Comparison of ENCODE assay signal across 19 cellular contexts in genomic region chr1:64847666-64848065, GRCh38.
A peak's percentile ranks its signal among the peaks of the same experiment; 100 is the strongest.
DNase-seq lines count a peak whose midpoint lies in the region; ATAC-seq and TF ChIP-seq lines count a peak whose summit lies in the region.
"Had no signal": no experiment of that assay in that cellular context is flagged by ENCODE, and none has a peak within 500 bp of the region (broad histone marks: within the 10 kb centered on the region; RNA-seq: fewer than 3 reads in every experiment).

No MANE protein-coding gene starts in this region.

- H3K4ac ChIP-seq in neuronal stem cell (ENCODE audit: low read length): no peak overlapping the region

- H2AFZ ChIP-seq in neuronal stem cell (ENCODE audit: low read length): no peak overlapping the region

- intact Hi-C loops in natural killer cell (cut with micrococcal nuclease): no loop called here

- H2BK5ac ChIP-seq in neuronal stem cell (ENCODE audit: low read length): no peak overlapping the region

- peak overlapping the region; percentile 44 for H3K9ac ChIP-seq in neuronal stem cell (ENCODE audit: low read depth, low read length, poor library complexity)
- H3K9ac ChIP-seq: BLaER1 had no signal

- no peak overlapping the region for H3K27ac ChIP-seq in neuronal stem cell (replicated peaks; ENCODE audit: low read length)
- H3K27ac ChIP-seq: 22Rv1, BLaER1, C4-2B had no signal

- H3K79me1 ChIP-seq in neuronal stem cell (ENCODE audit: low read depth, low read length): no peaks in the 10 kb centered on the region

- peak overlapping the region; percentile 14 for H3K27ac Mint-ChIP-seq in activated T-cell treated with anti-CD3 and anti-CD28 coated beads, Interleukin-2, amount 50 U/mL, for 24 hours
- H3K27ac Mint-ChIP-seq in natural killer cell: peak overlapping the region; percentile 26 to 47
- H3K27ac Mint-ChIP-seq in natural killer cell treated with Interleukin-12 subunit alpha and Interleukin-12 subunit beta and Interleukin-15 and Interleukin-18, amount 100 ng/mL, for 72 hours: no peak overlapping the region
- H3K27ac Mint-ChIP-seq: B cell had no signal

- no peak overlapping the region for H3K4me3 Mint-ChIP-seq in activated T-cell treated with anti-CD3 and anti-CD28 coated beads, Interleukin-2, amount 50 U/mL, for 24 hours
- H3K4me3 Mint-ChIP-seq in natural killer cell: no peak overlapping the region
- no peak overlapping the region for H3K4me3 Mint-ChIP-seq in natural killer cell treated with Interleukin-12 subunit alpha and Interleukin-12 subunit beta and Interleukin-15 and Interleukin-18, amount 100 ng/mL, for 72 hours
- H3K4me3 Mint-ChIP-seq: B cell; CD4-positive, alpha-beta T cell; CD8-positive, alpha-beta memory T cell had no signal

- H3K27me3 ChIP-seq in neuronal stem cell (ENCODE audit: control insufficient read depth in 3 of 3, insufficient read depth in 3 of 3, low read depth in 1 of 3, low read length in 3 of 3): no peaks in the 10 kb centered on the region
- H3K27me3 ChIP-seq: BLaER1 had no signal

- H4K8ac ChIP-seq in neuronal stem cell (ENCODE audit: low read depth, low read length): no peak overlapping the region

- H3K4me3 ChIP-seq in neuronal stem cell (ENCODE audit: low read length in 2 of 2): no peak overlapping the region
- H3K4me3 ChIP-seq: BLaER1 had no signal

- H2BK120ac ChIP-seq in neuronal stem cell (ENCODE audit: low read depth, low read length): no peak overlapping the region

- ATAC-seq in natural killer cell: no peak
- no peak for ATAC-seq in natural killer cell treated with Interleukin-12 subunit alpha and Interleukin-12 subunit beta and Interleukin-15 and Interleukin-18, amount 100 ng/mL, for 72 hours
- no peak for ATAC-seq in HG02623 (IDR thresholded peaks at IDR 0.05; ENCODE audit: unreplicated experiment)

- no peak overlapping the region for H4K91ac ChIP-seq in neuronal stem cell (ENCODE audit: low read depth, low read length, poor library complexity)

- no peaks in the 10 kb centered on the region for H3K9me3 ChIP-seq in neuronal stem cell (replicated peaks in 1 of 2; ENCODE audit: control insufficient read depth in 2 of 2, insufficient read depth in 1 of 2, low read depth in 1 of 2, low read length in 2 of 2)
- H3K9me3 ChIP-seq: BLaER1 had no signal

- no peak overlapping the region for H3K4me2 ChIP-seq in neuronal stem cell (ENCODE audit: insufficient read depth, low read length, poor library complexity, severe bottlenecking)
- H3K4me2 ChIP-seq: BLaER1 had no signal

- H3K27me3 Mint-ChIP-seq in activated T-cell treated with anti-CD3 and anti-CD28 coated beads, Interleukin-2, amount 50 U/mL, for 24 hours: no peaks in the 10 kb centered on the region
- H3K27me3 Mint-ChIP-seq in natural killer cell (ENCODE audit: low read depth in 2 of 2): no peaks in the 10 kb centered on the region
- no peaks in the 10 kb centered on the region for H3K27me3 Mint-ChIP-seq in natural killer cell treated with Interleukin-12 subunit alpha and Interleukin-12 subunit beta and Interleukin-15 and Interleukin-18, amount 100 ng/mL, for 72 hours
- H3K27me3 Mint-ChIP-seq: B cell; CD4-positive, alpha-beta T cell had no signal

- H3K14ac ChIP-seq in neuronal stem cell (ENCODE audit: low read length): no peak overlapping the region

- H3K9me3 Mint-ChIP-seq in activated T-cell treated with anti-CD3 and anti-CD28 coated beads, Interleukin-2, amount 50 U/mL, for 24 hours: no peaks in the 10 kb centered on the region
- no peaks in the 10 kb centered on the region for H3K9me3 Mint-ChIP-seq in natural killer cell
- H3K9me3 Mint-ChIP-seq in natural killer cell treated with Interleukin-12 subunit alpha and Interleukin-12 subunit beta and Interleukin-15 and Interleukin-18, amount 100 ng/mL, for 72 hours: no peaks in the 10 kb centered on the region
- H3K9me3 Mint-ChIP-seq: CD4-positive, alpha-beta T cell; CD8-positive, alpha-beta memory T cell had no signal

- WGBS in neuronal stem cell (ENCODE audit: extremely low coverage in 2 of 2, insufficient read length in 2 of 2, insufficient replicate concordance in 1 of 2), 2 donors: no CpG with 5 or more reads among the region's 4 CpGs

- H3K36me3 ChIP-seq in neuronal stem cell (replicated peaks in 1 of 2; ENCODE audit: control insufficient read depth in 2 of 2, insufficient read depth in 2 of 2, low read length in 2 of 2): peaks cover 0 to 57% of the 10 kb centered on the region in 2 donors

- H3K4me1 Mint-ChIP-seq in activated T-cell treated with anti-CD3 and anti-CD28 coated beads, Interleukin-2, amount 50 U/mL, for 24 hours (ENCODE audit: low read depth): no peaks in the 10 kb centered on the region
- H3K4me1 Mint-ChIP-seq in natural killer cell: peaks cover 17 to 39% of the 10 kb centered on the region in 2 donors
- peaks cover 4 to 12% of the 10 kb centered on the region in 2 donors for H3K4me1 Mint-ChIP-seq in natural killer cell treated with Interleukin-12 subunit alpha and Interleukin-12 subunit beta and Interleukin-15 and Interleukin-18, amount 100 ng/mL, for 72 hours (ENCODE audit: low read depth in 2 of 2)

- H2BK12ac ChIP-seq in neuronal stem cell (ENCODE audit: low read length): no peak overlapping the region

- H3K4me1 ChIP-seq in neuronal stem cell (ENCODE audit: control insufficient read depth in 2 of 2, insufficient read depth in 1 of 2, low read depth in 1 of 2, low read length in 2 of 2): no peaks in the 10 kb centered on the region

- H3K18ac ChIP-seq in neuronal stem cell (ENCODE audit: low read length): no peak overlapping the region

- H3K23ac ChIP-seq in neuronal stem cell (ENCODE audit: low read depth, low read length, poor library complexity): no peak overlapping the region

- TF ChIP-seq CTCF in natural killer cell (IDR thresholded peaks at IDR 0.05): no peak

- H2BK15ac ChIP-seq in neuronal stem cell (ENCODE audit: low read length): no peak overlapping the region

- peaks cover 97% of the 10 kb centered on the region for H3K36me3 Mint-ChIP-seq in activated T-cell treated with anti-CD3 and anti-CD28 coated beads, Interleukin-2, amount 50 U/mL, for 24 hours (ENCODE audit: low read depth)
- peaks cover 9% of the 10 kb centered on the region for H3K36me3 Mint-ChIP-seq in natural killer cell
- H3K36me3 Mint-ChIP-seq in natural killer cell treated with Interleukin-12 subunit alpha and Interleukin-12 subunit beta and Interleukin-15 and Interleukin-18, amount 100 ng/mL, for 72 hours: peaks cover 6% of the 10 kb centered on the region

- no peak overlapping the region for H2AK5ac ChIP-seq in neuronal stem cell (ENCODE audit: low read depth, low read length)

- no peak for DNase-seq in activated T-cell treated with anti-CD3 and anti-CD28 coated beads, Interleukin-2, amount 50 U/mL, for 24 hours
- DNase-seq in activated T-cell treated with anti-CD3 and anti-CD28 coated beads, Interleukin-2, amount 50 U/mL, for 48 hours: no peak
- DNase-seq in natural killer cell (no peak), neuronal stem cell (ENCODE audit: low spot score) (no peak), NCI-H82 (lab: John Stamatoyannopoulos, UW) (no peak), HT-29 (ENCODE audit: low spot score) (no peak)
- DNase-seq in natural killer cell treated with Interleukin-12 subunit alpha and Interleukin-12 subunit beta and Interleukin-15 and Interleukin-18, amount 100 ng/mL, for 72 hours (ENCODE audit: low spot score): no peak
- DNase-seq: CD4-positive, alpha-beta T cell; CD8-positive, alpha-beta memory T cell; DMS79; EL; GDM1; GOT3; HCEC 1CT had no signal

Comparison
In these comparisons a context has a peak if more than half of its experiments do, and no peak if none do; other contexts are left out.
1. H3K27ac Mint-ChIP-seq: peak in activated T-cell treated with anti-CD3 and anti-CD28 coated beads, Interleukin-2, amount 50 U/mL, for 24 hours (single experiment) and natural killer cell (2 of 2); none in natural killer cell treated with Interleukin-12 subunit alpha and Interleukin-12 subunit beta and Interleukin-15 and Interleukin-18, amount 100 ng/mL, for 72 hours (0 of 2).